8 cellular contexts compared by ENCODE assay signal in genomic region chr2:96315400-96316071, GRCh38. TPM values are rescaled to one million over a fixed set of nuclear protein-coding genes. Genes with fewer than 3 reads are reported as not detected.
A peak's percentile ranks its signal among the peaks of the same experiment; 100 is the strongest.
DNase-seq lines count a peak whose midpoint lies in the region; TF ChIP-seq lines count a peak whose summit lies in the region.
"Had no signal": no experiment of that assay in that cellular context is flagged by ENCODE, and none has a peak within 500 bp of the region (broad histone marks: within the 10 kb centered on the region; RNA-seq: fewer than 3 reads in every experiment).

No MANE protein-coding gene starts in this region.

- peaks cover 0 to 2% (median 0%) of the 10 kb centered on the region in 5 experiments for H3K9me3 Mint-ChIP-seq in brain

- H3K27ac Mint-ChIP-seq in brain: peak overlapping the region in 4 of 5 experiments; percentile 43 to 93 (median 84)

- H3K4me3 Mint-ChIP-seq in brain: peak overlapping the region in 2 of 5 experiments; percentile 40 to 49

- DNase-seq in GM10248 (ENCODE audit: extremely low spot score): peak; percentile 38
- DNase-seq in MV-4-11 (lab: John Stamatoyannopoulos, UW): peak; percentile 57
- DNase-seq in non-pigmented ciliary epithelial cell (ENCODE audit: low read depth): peak; percentile 46
- DNase-seq in NCI-H446 treated with DMSO at 0.1 percent for 48 hours (lab: John Stamatoyannopoulos, UW): no peak
- DNase-seq in COLO668 (lab: John Stamatoyannopoulos, UW; ENCODE audit: unreplicated experiment): no peak
- DNase-seq in NCI-H1105 treated with DMSO at 0.1 percent for 48 hours (lab: John Stamatoyannopoulos, UW): no peak
- DNase-seq: activated CD4-positive, CD25-positive, alpha-beta regulatory T cell had no signal

- H3K36me3 Mint-ChIP-seq in brain: no peaks in the 10 kb centered on the region

- H3K27me3 Mint-ChIP-seq in brain: peaks cover 21% of the 10 kb centered on the region

- POLR2A ChIA-PET in GM10248 (lab: Yijun Ruan, JAX): no interaction called here

- TF ChIP-seq CTCF in GM10248 (IDR thresholded peaks at IDR 0.05; ENCODE audit: control extremely low read depth, extremely low read depth, low read depth, missing control alignments) (no peak), brain (conservative IDR thresholded peaks at IDR 0.05) (no peak)

- peaks cover 16% of the 10 kb centered on the region for H3K4me1 Mint-ChIP-seq in brain

- CTCF ChIA-PET in GM10248 (lab: Yijun Ruan, JAX): interaction anchor here (0.9 to 1.9 kb wide), 4 partner anchors 10 to 239 kb away, joined by 3 to 6 read pairs (median 4); partner anchors contain the start of gene SNRNP200

RNA-seq across cellular contexts. Expression of gene ITPRIPL1, which starts 9.6 kb away (rescaled TPM):
- polyA plus RNA-seq in brain (ENCODE audit: insufficient read depth, low read depth, low replicate concordance): 5.4 TPM

RNA-seq across cellular contexts. Expression of gene SNRNP200, which starts 10.2 kb away (rescaled TPM):
- 195 TPM for polyA plus RNA-seq in brain (ENCODE audit: insufficient read depth, low read depth, low replicate concordance)

RNA-seq across cellular contexts. Expression of gene NCAPH, which starts 20.0 kb away (rescaled TPM):
- 23.3 TPM for polyA plus RNA-seq in brain (ENCODE audit: insufficient read depth, low read depth, low replicate concordance)

RNA-seq across cellular contexts. Expression of gene CIAO1, which starts 49.5 kb away (rescaled TPM):
- 58.6 TPM for polyA plus RNA-seq in brain (ENCODE audit: insufficient read depth, low read depth, low replicate concordance)

RNA-seq across cellular contexts. Expression of gene TMEM127, which starts 49.7 kb away (rescaled TPM):
- polyA plus RNA-seq in brain (ENCODE audit: insufficient read depth, low read depth, low replicate concordance): 52.5 TPM

Comparison
In these comparisons a context has a peak if more than half of its experiments do, and no peak if none do; other contexts are left out.
1. DNase-seq: peak in GM10248 (single experiment), MV-4-11 (single experiment) and non-pigmented ciliary epithelial cell (single experiment); none in NCI-H446 treated with DMSO at 0.1 percent for 48 hours (single experiment), COLO668 (single experiment) and NCI-H1105 treated with DMSO at 0.1 percent for 48 hours (single experiment).